ENCODE assay signal across 8 cellular contexts in the genomic region with DNA sequence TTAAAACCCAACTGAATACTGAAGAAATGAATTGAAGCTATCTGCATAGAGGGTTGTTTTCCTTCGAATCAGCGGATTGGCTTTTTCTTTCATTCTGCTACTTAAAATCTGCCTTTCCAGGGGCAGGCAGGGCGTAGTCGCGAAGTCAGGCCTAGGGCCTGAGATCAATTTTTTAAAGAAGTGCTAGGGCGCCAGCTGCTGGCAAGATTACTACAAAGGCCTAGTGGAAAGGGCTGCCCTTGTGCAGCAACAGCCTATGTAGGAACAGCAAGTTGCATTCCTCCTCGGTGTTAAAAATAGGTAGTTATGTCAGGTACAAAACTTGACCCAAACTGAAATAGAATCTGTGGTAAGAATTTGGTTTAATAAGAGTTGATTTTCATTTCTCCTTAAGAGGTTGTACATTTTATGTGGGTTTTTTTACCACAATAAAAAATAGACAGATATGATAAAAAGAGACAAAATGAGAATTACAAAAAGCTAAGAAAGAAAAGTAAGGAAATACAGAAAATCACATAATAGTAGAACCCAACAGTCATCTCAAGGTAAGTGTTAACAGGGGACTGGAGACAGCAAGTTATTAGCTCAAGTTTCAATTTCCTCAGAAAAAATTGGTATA. TPM values are rescaled to one million over a fixed set of nuclear protein-coding genes. Genes with fewer than 3 reads are reported as not detected.
DNase-seq lines count a peak whose midpoint lies in the region; ATAC-seq and TF ChIP-seq lines count a peak whose summit lies in the region.

No MANE protein-coding gene starts in this region.

- intact Hi-C loops in left colon (cut with DNase I, micrococcal nuclease) = no loop called here

- POLR2A ChIA-PET in AG04449 (lab: Yijun Ruan, JAX) = no interaction called here

- H3K27ac Mint-ChIP-seq in activated T-helper 17 cell treated with anti-CD3 and anti-CD28 coated beads, Interleukin-2, amount 50 U/mL, for 72 hours = no peak overlapping the region

- DNase-seq in AG04449 (ENCODE audit: low read depth, low spot score) (no peak), NCI-H1694 (lab: John Stamatoyannopoulos, UW) (peak; percentile 25), left colon (peak in 1 of 2 donors; percentile 68), hepatic stellate cell (ENCODE audit: low spot score) (no peak)
- no peak for DNase-seq in stimulated activated naive CD4-positive, alpha-beta T cell treated with Interleukin-2 at 50 U/mL for 16 hours (lab: John Stamatoyannopoulos, UW)

- no peaks in the 10 kb centered on the region for H3K27me3 Mint-ChIP-seq in activated T-helper 17 cell treated with anti-CD3 and anti-CD28 coated beads, Interleukin-2, amount 50 U/mL, for 72 hours

- no peaks in the 10 kb centered on the region for H3K9me3 Mint-ChIP-seq in activated T-helper 17 cell treated with anti-CD3 and anti-CD28 coated beads, Interleukin-2, amount 50 U/mL, for 72 hours

- peak; percentile 63 for ATAC-seq in activated T-helper 17 cell treated with anti-CD3 and anti-CD28 coated beads, Interleukin-2, amount 50 U/mL, for 72 hours (replicated peaks)
- ATAC-seq in left colon (peak; percentile 90), GM19328 (IDR thresholded peaks at IDR 0.05; ENCODE audit: unreplicated experiment) (no peak)

- TF ChIP-seq CTCF in AG04449 (IDR thresholded peaks at IDR 0.05; ENCODE audit: insufficient read depth, low read length, missing control alignments) (peak; percentile 43), GM12875 (IDR thresholded peaks at IDR 0.05; ENCODE audit: borderline replicate concordance, insufficient read depth, low read depth, low read length) (peak; percentile 70)

- H3K4me3 ChIP-seq in AG04449 (ENCODE audit: low read depth, low read length) (no peak overlapping the region), GM12875 (ENCODE audit: low read depth, low read length) (no peak overlapping the region)

- no peak overlapping the region for H3K4me3 Mint-ChIP-seq in activated T-helper 17 cell treated with anti-CD3 and anti-CD28 coated beads, Interleukin-2, amount 50 U/mL, for 72 hours

- CTCF ChIA-PET in AG04449 (lab: Yijun Ruan, JAX) = interaction anchor here (0.6 to 3.1 kb wide), 13 partner anchors 10 to 636 kb away, joined by 3 to 24 read pairs (median 4); no protein-coding TSS in a partner anchor

- no peaks in the 10 kb centered on the region for H3K36me3 Mint-ChIP-seq in activated T-helper 17 cell treated with anti-CD3 and anti-CD28 coated beads, Interleukin-2, amount 50 U/mL, for 72 hours (ENCODE audit: low read depth)

- no peaks in the 10 kb centered on the region for H3K4me1 Mint-ChIP-seq in activated T-helper 17 cell treated with anti-CD3 and anti-CD28 coated beads, Interleukin-2, amount 50 U/mL, for 72 hours

RNA-seq across cellular contexts. Expression of a gene that starts 9.5 kb away (rescaled TPM):
- not detected for total RNA-seq in activated T-helper 17 cell treated with anti-CD3 and anti-CD28 coated beads, Interleukin-2, amount 50 U/mL, for 72 hours
- total RNA-seq in left colon = 10 to 100 TPM; 44.8 to 46.4 TPM

RNA-seq across cellular contexts. Expression of a gene that starts 28.9 kb away (rescaled TPM):
- not detected for total RNA-seq in activated T-helper 17 cell treated with anti-CD3 and anti-CD28 coated beads, Interleukin-2, amount 50 U/mL, for 72 hours
- 100 to 1,000 TPM; 266 to 293 TPM for total RNA-seq in left colon

Comparison
In these comparisons a context has a peak if more than half of its experiments do, and no peak if none do; other contexts are left out.
1. RNA of a gene that starts 9.5 kb away (total RNA-seq): 44.8 to 46.4 TPM in left colon; not detected in activated T-helper 17 cell treated with anti-CD3 and anti-CD28 coated beads, Interleukin-2, amount 50 U/mL, for 72 hours; every median in the first group is over 10 times any median in the second.
2. RNA of a gene that starts 28.9 kb away (total RNA-seq): 266 to 293 TPM in left colon; not detected in activated T-helper 17 cell treated with anti-CD3 and anti-CD28 coated beads, Interleukin-2, amount 50 U/mL, for 72 hours; every median in the first group is over 100 times any median in the second.